Comparison of ENCODE assay signal across 8 cellular contexts in genomic region chr3:168165390-168166269, GRCh38.
DNase-seq lines count a peak whose midpoint lies in the region; ATAC-seq and TF ChIP-seq lines count a peak whose summit lies in the region.

No MANE protein-coding gene starts in this region.

- no peaks in the 10 kb centered on the region for H3K79me2 ChIP-seq in ACC112 (ENCODE audit: control insufficient read depth, insufficient read depth, low read length, unreplicated experiment)

- intact Hi-C loops in left lung (cut with DNase I) (loop anchor here in 1 of 2 donors (5.0 kb wide), 1 partner anchor 118 kb away; no protein-coding TSS in a partner anchor), stomach (cut with DNase I; ENCODE audit: low total_unique reads) (loop anchor here (5.0 kb wide), 1 partner anchor 118 kb away; no protein-coding TSS in a partner anchor)

- peak overlapping the region; percentile 99 for H2AFZ ChIP-seq in ACC112 (ENCODE audit: low read length, unreplicated experiment)

- H3K36me3 ChIP-seq in ACC112 (ENCODE audit: insufficient read depth, low read length) (no peaks in the 10 kb centered on the region), Peyer's patch (no peaks in the 10 kb centered on the region), left lung (no peaks in the 10 kb centered on the region), stomach (no peaks in the 10 kb centered on the region)

- no peaks in the 10 kb centered on the region for H3K9me3 ChIP-seq in Peyer's patch
- H3K9me3 ChIP-seq in left lung = no peaks in the 10 kb centered on the region
- no peaks in the 10 kb centered on the region for H3K9me3 ChIP-seq in stomach

- ATAC-seq in left lung = peak; percentile 94

- no peak for TF ChIP-seq EP300 in stomach (IDR thresholded peaks at IDR 0.05)

- peak; percentile 44 to 91 (median 76) for TF ChIP-seq CTCF in Peyer's patch (IDR thresholded peaks at IDR 0.05)
- peak; percentile 47 for TF ChIP-seq CTCF in coronary artery (IDR thresholded peaks at IDR 0.05)
- TF ChIP-seq CTCF in left lung (IDR thresholded peaks at IDR 0.05) = peak; percentile 58 to 80
- TF ChIP-seq CTCF in stomach (IDR thresholded peaks at IDR 0.05) = peak in 5 of 7 experiments; percentile 53 to 85 (median 68)

- DNase-seq in GM04503 (ENCODE audit: low read depth) = peak; percentile 29
- DNase-seq in HCEC 1CT = peak; percentile 59
- peak; percentile 63 to 84 for DNase-seq in Kasumi-1 (lab: John Stamatoyannopoulos, UW)
- DNase-seq in Peyer's patch = peak in 2 of 3 donors; percentile 44 to 85
- no peak for DNase-seq in coronary artery (ENCODE audit: low spot score)
- peak in 1 of 2 donors; percentile 39 for DNase-seq in left lung
- DNase-seq in stomach = peak; percentile 66

- WGBS in stomach, 5 donors = 8 to 19% (median 11%) methylated on average over 6 of the region's 6 CpGs

- H3K4me3 ChIP-seq in ACC112 (ENCODE audit: low read depth, low read length) (no peak overlapping the region; the same call in 1 of the 2 replicates), Peyer's patch (no peak overlapping the region), coronary artery (no peak overlapping the region), left lung (no peak overlapping the region), stomach (no peak overlapping the region)

- H3K27ac ChIP-seq in ACC112 (ENCODE audit: low read depth, low read length) = no peak overlapping the region
- no peak overlapping the region for H3K27ac ChIP-seq in Peyer's patch
- no peak overlapping the region for H3K27ac ChIP-seq in coronary artery
- no peak overlapping the region for H3K27ac ChIP-seq in left lung
- no peak overlapping the region for H3K27ac ChIP-seq in stomach

- H3K27me3 ChIP-seq in ACC112 (ENCODE audit: insufficient read depth, low read length) = no peaks in the 10 kb centered on the region
- no peaks in the 10 kb centered on the region for H3K27me3 ChIP-seq in Peyer's patch
- H3K27me3 ChIP-seq in left lung = no peaks in the 10 kb centered on the region
- no peaks in the 10 kb centered on the region for H3K27me3 ChIP-seq in stomach

- TF ChIP-seq POLR2A in Peyer's patch (IDR thresholded peaks at IDR 0.05) (no peak), stomach (IDR thresholded peaks at IDR 0.05) (no peak)

- H3K4me1 ChIP-seq in ACC112 (ENCODE audit: control insufficient read depth, insufficient read depth, low read length, unreplicated experiment) = peaks cover 4% of the 10 kb centered on the region
- no peaks in the 10 kb centered on the region for H3K4me1 ChIP-seq in Peyer's patch
- no peaks in the 10 kb centered on the region for H3K4me1 ChIP-seq in left lung
- peaks cover 0 to 14% (median 3%) of the 10 kb centered on the region in 4 donors for H3K4me1 ChIP-seq in stomach
